In genomic region chr6:155329460-155330132, GRCh38 we compare ENCODE assay signal across 1 cellular context.
TF ChIP-seq lines count a peak whose summit lies in the region.

No MANE protein-coding gene starts in this region.

TF ChIP-seq in HepG2, 621 proteins besides CTCF, POLR2A, EP300 and RAD21 (continues in another document):
- TF ChIP-seq ZNF572 (CRISPR knock-in tag; IDR thresholded peaks at IDR 0.05): no peak
- TF ChIP-seq ZNF550 (CRISPR knock-in tag; IDR thresholded peaks at IDR 0.05; ENCODE audit: borderline replicate concordance): no peak
- TF ChIP-seq GABPB1 (CRISPR knock-in tag; IDR thresholded peaks at IDR 0.05): no peak
- TF ChIP-seq POLR2AphosphoS5 (IDR thresholded peaks at IDR 0.05; ENCODE audit: low read depth, low read length): peak; percentile 58; the same call in 1 of the 2 replicates
- TF ChIP-seq, protein P1, sequence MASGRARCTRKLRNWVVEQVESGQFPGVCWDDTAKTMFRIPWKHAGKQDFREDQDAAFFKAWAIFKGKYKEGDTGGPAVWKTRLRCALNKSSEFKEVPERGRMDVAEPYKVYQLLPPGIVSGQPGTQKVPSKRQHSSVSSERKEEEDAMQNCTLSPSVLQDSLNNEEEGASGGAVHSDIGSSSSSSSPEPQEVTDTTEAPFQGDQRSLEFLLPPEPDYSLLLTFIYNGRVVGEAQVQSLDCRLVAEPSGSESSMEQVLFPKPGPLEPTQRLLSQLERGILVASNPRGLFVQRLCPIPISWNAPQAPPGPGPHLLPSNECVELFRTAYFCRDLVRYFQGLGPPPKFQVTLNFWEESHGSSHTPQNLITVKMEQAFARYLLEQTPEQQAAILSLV (CRISPR knock-in tag; IDR thresholded peaks at IDR 0.05; ENCODE audit: borderline replicate concordance): no peak
- TF ChIP-seq ZNF678 (CRISPR knock-in tag; IDR thresholded peaks at IDR 0.05): no peak; the same call in 1 of the 2 replicates
- TF ChIP-seq ZNF44 (CRISPR knock-in tag; IDR thresholded peaks at IDR 0.05): peak; percentile 80; the same call in 1 of the 2 replicates
- no peak for TF ChIP-seq HNRNPUL1 (IDR thresholded peaks at IDR 0.05; ENCODE audit: low read depth, low read length)
- TF ChIP-seq, protein P2, sequence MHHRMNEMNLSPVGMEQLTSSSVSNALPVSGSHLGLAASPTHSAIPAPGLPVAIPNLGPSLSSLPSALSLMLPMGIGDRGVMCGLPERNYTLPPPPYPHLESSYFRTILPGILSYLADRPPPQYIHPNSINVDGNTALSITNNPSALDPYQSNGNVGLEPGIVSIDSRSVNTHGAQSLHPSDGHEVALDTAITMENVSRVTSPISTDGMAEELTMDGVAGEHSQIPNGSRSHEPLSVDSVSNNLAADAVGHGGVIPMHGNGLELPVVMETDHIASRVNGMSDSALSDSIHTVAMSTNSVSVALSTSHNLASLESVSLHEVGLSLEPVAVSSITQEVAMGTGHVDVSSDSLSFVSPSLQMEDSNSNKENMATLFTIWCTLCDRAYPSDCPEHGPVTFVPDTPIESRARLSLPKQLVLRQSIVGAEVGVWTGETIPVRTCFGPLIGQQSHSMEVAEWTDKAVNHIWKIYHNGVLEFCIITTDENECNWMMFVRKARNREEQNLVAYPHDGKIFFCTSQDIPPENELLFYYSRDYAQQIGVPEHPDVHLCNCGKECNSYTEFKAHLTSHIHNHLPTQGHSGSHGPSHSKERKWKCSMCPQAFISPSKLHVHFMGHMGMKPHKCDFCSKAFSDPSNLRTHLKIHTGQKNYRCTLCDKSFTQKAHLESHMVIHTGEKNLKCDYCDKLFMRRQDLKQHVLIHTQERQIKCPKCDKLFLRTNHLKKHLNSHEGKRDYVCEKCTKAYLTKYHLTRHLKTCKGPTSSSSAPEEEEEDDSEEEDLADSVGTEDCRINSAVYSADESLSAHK (CRISPR knock-in tag; IDR thresholded peaks at IDR 0.05; ENCODE audit: borderline replicate concordance): no peak
- TF ChIP-seq GMEB1 (CRISPR knock-in tag; IDR thresholded peaks at IDR 0.05; ENCODE audit: borderline replicate concordance): peak; percentile 57; the same call in 1 of the 2 replicates
- TF ChIP-seq CHD4 (IDR thresholded peaks at IDR 0.05; ENCODE audit: borderline replicate concordance, low read length): peak; percentile 78; the same call in 1 of the 2 replicates
- no peak for TF ChIP-seq TCF7L2 (IDR thresholded peaks at IDR 0.05; ENCODE audit: low read depth, low read length)
- TF ChIP-seq GATAD2A (CRISPR knock-in tag; IDR thresholded peaks at IDR 0.05): no peak
- TF ChIP-seq ZSCAN25 (CRISPR knock-in tag; IDR thresholded peaks at IDR 0.05): no peak
- TF ChIP-seq SAFB2 (CRISPR knock-in tag; IDR thresholded peaks at IDR 0.05; ENCODE audit: borderline replicate concordance, low read depth): no peak
- TF ChIP-seq SP2 (CRISPR knock-in tag; IDR thresholded peaks at IDR 0.05): no peak
- TF ChIP-seq, protein P3, sequence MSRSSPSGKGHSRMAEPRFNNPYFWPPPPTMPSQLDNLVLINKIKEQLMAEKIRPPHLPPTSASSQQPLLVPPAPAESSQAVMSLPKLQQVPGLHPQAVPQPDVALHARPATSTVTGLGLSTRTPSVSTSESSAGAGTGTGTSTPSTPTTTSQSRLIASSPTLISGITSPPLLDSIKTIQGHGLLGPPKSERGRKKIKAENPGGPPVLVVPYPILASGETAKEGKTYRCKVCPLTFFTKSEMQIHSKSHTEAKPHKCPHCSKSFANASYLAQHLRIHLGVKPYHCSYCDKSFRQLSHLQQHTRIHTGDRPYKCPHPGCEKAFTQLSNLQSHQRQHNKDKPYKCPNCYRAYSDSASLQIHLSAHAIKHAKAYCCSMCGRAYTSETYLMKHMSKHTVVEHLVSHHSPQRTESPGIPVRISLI (CRISPR knock-in tag; IDR thresholded peaks at IDR 0.05; ENCODE audit: borderline replicate concordance): peak; percentile 38; the same call in 1 of the 2 replicates
- no peak for TF ChIP-seq ZGPAT (CRISPR knock-in tag; IDR thresholded peaks at IDR 0.05)
- TF ChIP-seq TIGD3 (CRISPR knock-in tag; IDR thresholded peaks at IDR 0.05; ENCODE audit: borderline replicate concordance): no peak
- no peak for TF ChIP-seq RBAK (CRISPR knock-in tag; IDR thresholded peaks at IDR 0.05)
- TF ChIP-seq PTBP1 (IDR thresholded peaks at IDR 0.05; ENCODE audit: low read depth, low read length, poor library complexity, severe bottlenecking): no peak
- no peak for TF ChIP-seq PLRG1 (conservative IDR thresholded peaks at IDR 0.05)
- no peak for TF ChIP-seq NR2F6 (IDR thresholded peaks at IDR 0.05)
- no peak for TF ChIP-seq NR2F6 (CRISPR knock-in tag; IDR thresholded peaks at IDR 0.05)
- 0 out of 2 replicates have a peak, but pooled peaks have one; percentile 35 for TF ChIP-seq ZNF775 (CRISPR knock-in tag; IDR thresholded peaks at IDR 0.05; ENCODE audit: borderline replicate concordance)
- TF ChIP-seq POLR2G (IDR thresholded peaks at IDR 0.05; ENCODE audit: low read depth, low read length): peak; percentile 46; the same call in 1 of the 2 replicates
- TF ChIP-seq FOXA1 (IDR thresholded peaks at IDR 0.05): no peak
- no peak for TF ChIP-seq FOXA1 (CRISPR knock-in tag; IDR thresholded peaks at IDR 0.05)
- no peak for TF ChIP-seq ZNF556 (CRISPR knock-in tag; IDR thresholded peaks at IDR 0.05; ENCODE audit: borderline replicate concordance)
- TF ChIP-seq, protein P4, sequence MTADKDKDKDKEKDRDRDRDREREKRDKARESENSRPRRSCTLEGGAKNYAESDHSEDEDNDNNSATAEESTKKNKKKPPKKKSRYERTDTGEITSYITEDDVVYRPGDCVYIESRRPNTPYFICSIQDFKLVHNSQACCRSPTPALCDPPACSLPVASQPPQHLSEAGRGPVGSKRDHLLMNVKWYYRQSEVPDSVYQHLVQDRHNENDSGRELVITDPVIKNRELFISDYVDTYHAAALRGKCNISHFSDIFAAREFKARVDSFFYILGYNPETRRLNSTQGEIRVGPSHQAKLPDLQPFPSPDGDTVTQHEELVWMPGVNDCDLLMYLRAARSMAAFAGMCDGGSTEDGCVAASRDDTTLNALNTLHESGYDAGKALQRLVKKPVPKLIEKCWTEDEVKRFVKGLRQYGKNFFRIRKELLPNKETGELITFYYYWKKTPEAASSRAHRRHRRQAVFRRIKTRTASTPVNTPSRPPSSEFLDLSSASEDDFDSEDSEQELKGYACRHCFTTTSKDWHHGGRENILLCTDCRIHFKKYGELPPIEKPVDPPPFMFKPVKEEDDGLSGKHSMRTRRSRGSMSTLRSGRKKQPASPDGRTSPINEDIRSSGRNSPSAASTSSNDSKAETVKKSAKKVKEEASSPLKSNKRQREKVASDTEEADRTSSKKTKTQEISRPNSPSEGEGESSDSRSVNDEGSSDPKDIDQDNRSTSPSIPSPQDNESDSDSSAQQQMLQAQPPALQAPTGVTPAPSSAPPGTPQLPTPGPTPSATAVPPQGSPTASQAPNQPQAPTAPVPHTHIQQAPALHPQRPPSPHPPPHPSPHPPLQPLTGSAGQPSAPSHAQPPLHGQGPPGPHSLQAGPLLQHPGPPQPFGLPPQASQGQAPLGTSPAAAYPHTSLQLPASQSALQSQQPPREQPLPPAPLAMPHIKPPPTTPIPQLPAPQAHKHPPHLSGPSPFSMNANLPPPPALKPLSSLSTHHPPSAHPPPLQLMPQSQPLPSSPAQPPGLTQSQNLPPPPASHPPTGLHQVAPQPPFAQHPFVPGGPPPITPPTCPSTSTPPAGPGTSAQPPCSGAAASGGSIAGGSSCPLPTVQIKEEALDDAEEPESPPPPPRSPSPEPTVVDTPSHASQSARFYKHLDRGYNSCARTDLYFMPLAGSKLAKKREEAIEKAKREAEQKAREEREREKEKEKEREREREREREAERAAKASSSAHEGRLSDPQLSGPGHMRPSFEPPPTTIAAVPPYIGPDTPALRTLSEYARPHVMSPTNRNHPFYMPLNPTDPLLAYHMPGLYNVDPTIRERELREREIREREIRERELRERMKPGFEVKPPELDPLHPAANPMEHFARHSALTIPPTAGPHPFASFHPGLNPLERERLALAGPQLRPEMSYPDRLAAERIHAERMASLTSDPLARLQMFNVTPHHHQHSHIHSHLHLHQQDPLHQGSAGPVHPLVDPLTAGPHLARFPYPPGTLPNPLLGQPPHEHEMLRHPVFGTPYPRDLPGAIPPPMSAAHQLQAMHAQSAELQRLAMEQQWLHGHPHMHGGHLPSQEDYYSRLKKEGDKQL (CRISPR knock-in tag; IDR thresholded peaks at IDR 0.05; ENCODE audit: low read depth): no peak
- TF ChIP-seq TRAFD1 (CRISPR knock-in tag; IDR thresholded peaks at IDR 0.05; ENCODE audit: borderline replicate concordance): no peak
- no peak for TF ChIP-seq ZZZ3 (CRISPR knock-in tag; IDR thresholded peaks at IDR 0.05; ENCODE audit: borderline replicate concordance)
- peak; percentile 61; the same call in 1 of the 2 replicates for TF ChIP-seq ZC3H4 (CRISPR knock-in tag; IDR thresholded peaks at IDR 0.05; ENCODE audit: borderline replicate concordance)
- TF ChIP-seq FOXP1 (IDR thresholded peaks at IDR 0.05): no peak
- TF ChIP-seq FOXP1 (CRISPR knock-in tag; IDR thresholded peaks at IDR 0.05): no peak
- 0 out of 2 replicates have a peak, but pooled peaks have one; percentile 10 for TF ChIP-seq SP4 (CRISPR knock-in tag; IDR thresholded peaks at IDR 0.05)
- TF ChIP-seq, protein P5, sequence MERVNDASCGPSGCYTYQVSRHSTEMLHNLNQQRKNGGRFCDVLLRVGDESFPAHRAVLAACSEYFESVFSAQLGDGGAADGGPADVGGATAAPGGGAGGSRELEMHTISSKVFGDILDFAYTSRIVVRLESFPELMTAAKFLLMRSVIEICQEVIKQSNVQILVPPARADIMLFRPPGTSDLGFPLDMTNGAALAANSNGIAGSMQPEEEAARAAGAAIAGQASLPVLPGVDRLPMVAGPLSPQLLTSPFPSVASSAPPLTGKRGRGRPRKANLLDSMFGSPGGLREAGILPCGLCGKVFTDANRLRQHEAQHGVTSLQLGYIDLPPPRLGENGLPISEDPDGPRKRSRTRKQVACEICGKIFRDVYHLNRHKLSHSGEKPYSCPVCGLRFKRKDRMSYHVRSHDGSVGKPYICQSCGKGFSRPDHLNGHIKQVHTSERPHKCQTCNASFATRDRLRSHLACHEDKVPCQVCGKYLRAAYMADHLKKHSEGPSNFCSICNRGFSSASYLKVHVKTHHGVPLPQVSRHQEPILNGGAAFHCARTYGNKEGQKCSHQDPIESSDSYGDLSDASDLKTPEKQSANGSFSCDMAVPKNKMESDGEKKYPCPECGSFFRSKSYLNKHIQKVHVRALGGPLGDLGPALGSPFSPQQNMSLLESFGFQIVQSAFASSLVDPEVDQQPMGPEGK (CRISPR knock-in tag; IDR thresholded peaks at IDR 0.05): no peak
- TF ChIP-seq, protein P6, sequence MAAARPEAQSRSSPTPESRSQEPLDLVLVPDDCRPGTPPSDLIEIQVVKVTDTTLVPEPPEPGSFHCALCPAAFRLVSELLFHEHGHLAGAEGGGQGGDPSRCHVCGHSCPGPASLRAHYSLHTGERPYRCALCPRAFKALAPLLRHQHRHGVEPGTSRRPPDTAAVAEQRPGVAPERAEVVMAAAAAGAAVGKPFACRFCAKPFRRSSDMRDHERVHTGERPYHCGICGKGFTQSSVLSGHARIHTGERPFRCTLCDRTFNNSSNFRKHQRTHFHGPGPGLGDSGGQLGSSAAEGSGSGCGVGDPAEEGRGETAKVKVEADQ (CRISPR knock-in tag; IDR thresholded peaks at IDR 0.05; ENCODE audit: borderline replicate concordance): no peak
- TF ChIP-seq ZNF567 (CRISPR knock-in tag; IDR thresholded peaks at IDR 0.05; ENCODE audit: borderline replicate concordance): no peak
- no peak for TF ChIP-seq ELF3 (CRISPR knock-in tag; IDR thresholded peaks at IDR 0.05)
